ENCODE assay signal across 1 cellular context in the genomic region with DNA sequence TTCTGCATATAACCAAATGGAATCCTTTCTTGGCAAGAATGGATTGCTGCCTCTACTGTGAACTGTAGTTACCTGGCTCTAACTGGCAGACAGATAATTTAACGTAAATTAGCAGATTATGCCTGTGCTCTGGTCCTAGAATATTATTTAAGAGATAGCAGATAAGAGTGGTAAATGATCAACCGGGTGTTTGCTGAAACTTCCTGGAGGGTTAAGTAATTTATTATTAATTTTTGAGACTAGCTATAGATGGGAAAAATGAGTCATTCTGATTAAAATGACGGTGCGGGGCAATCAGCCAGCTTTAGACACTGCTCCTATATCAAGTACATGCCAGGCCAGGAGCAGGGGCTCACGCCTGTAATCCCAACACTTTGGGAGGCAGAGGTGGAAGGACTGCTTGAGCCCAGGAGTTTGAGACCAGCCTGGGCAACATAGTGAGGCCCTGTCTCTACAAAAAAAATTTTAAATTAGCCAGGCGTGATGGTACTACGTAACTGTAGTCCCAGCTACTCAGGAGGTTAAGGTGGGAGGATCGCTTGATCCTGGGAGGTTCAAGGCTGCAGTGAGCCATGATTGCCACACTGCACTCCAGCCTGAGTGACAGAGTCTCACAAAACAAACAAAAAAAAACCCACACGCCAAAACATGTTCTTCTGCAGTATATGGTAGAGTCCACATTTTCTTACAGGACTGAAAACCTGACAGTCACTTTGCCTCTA.
TF ChIP-seq lines count a peak whose summit lies in the region.

No MANE protein-coding gene starts in this region.

TF ChIP-seq in HepG2, 621 proteins besides CTCF, POLR2A, EP300 and RAD21 (continued from another document and continues in another):
- TF ChIP-seq, protein P1, sequence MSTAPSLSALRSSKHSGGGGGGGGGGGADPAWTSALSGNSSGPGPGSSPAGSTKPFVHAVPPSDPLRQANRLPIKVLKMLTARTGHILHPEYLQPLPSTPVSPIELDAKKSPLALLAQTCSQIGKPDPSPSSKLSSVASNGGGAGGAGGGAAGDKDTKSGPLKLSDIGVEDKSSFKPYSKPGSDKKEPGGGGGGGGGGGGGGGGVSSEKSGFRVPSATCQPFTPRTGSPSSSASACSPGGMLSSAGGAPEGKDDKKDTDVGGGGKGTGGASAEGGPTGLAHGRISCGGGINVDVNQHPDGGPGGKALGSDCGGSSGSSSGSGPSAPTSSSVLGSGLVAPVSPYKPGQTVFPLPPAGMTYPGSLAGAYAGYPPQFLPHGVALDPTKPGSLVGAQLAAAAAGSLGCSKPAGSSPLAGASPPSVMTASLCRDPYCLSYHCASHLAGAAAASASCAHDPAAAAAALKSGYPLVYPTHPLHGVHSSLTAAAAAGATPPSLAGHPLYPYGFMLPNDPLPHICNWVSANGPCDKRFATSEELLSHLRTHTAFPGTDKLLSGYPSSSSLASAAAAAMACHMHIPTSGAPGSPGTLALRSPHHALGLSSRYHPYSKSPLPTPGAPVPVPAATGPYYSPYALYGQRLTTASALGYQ (CRISPR knock-in tag; IDR thresholded peaks at IDR 0.05): peak; percentile 72
- TF ChIP-seq, protein P2, sequence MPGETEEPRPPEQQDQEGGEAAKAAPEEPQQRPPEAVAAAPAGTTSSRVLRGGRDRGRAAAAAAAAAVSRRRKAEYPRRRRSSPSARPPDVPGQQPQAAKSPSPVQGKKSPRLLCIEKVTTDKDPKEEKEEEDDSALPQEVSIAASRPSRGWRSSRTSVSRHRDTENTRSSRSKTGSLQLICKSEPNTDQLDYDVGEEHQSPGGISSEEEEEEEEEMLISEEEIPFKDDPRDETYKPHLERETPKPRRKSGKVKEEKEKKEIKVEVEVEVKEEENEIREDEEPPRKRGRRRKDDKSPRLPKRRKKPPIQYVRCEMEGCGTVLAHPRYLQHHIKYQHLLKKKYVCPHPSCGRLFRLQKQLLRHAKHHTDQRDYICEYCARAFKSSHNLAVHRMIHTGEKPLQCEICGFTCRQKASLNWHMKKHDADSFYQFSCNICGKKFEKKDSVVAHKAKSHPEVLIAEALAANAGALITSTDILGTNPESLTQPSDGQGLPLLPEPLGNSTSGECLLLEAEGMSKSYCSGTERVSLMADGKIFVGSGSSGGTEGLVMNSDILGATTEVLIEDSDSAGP (CRISPR knock-in tag; IDR thresholded peaks at IDR 0.05; ENCODE audit: borderline replicate concordance): 0 out of 2 replicates have a peak, but pooled peaks have one; percentile 12
- TF ChIP-seq, protein P3, sequence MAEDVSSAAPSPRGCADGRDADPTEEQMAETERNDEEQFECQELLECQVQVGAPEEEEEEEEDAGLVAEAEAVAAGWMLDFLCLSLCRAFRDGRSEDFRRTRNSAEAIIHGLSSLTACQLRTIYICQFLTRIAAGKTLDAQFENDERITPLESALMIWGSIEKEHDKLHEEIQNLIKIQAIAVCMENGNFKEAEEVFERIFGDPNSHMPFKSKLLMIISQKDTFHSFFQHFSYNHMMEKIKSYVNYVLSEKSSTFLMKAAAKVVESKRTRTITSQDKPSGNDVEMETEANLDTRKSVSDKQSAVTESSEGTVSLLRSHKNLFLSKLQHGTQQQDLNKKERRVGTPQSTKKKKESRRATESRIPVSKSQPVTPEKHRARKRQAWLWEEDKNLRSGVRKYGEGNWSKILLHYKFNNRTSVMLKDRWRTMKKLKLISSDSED (CRISPR knock-in tag; IDR thresholded peaks at IDR 0.05): no peak
- TF ChIP-seq, protein P4, sequence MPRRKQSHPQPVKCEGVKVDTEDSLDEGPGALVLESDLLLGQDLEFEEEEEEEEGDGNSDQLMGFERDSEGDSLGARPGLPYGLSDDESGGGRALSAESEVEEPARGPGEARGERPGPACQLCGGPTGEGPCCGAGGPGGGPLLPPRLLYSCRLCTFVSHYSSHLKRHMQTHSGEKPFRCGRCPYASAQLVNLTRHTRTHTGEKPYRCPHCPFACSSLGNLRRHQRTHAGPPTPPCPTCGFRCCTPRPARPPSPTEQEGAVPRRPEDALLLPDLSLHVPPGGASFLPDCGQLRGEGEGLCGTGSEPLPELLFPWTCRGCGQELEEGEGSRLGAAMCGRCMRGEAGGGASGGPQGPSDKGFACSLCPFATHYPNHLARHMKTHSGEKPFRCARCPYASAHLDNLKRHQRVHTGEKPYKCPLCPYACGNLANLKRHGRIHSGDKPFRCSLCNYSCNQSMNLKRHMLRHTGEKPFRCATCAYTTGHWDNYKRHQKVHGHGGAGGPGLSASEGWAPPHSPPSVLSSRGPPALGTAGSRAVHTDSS (CRISPR knock-in tag; conservative IDR thresholded peaks at IDR 0.05): no peak
- TF ChIP-seq YEATS4 (CRISPR knock-in tag; IDR thresholded peaks at IDR 0.05; ENCODE audit: borderline replicate concordance): peak; percentile 81; the same call in 1 of the 2 replicates
- no peak for TF ChIP-seq AGO1 (IDR thresholded peaks at IDR 0.05; ENCODE audit: low read depth, low read length, poor library complexity, severe bottlenecking)
- TF ChIP-seq TOE1 (CRISPR knock-in tag; IDR thresholded peaks at IDR 0.05): 0 out of 2 replicates have a peak, but pooled peaks have one; percentile 45
- peak; percentile 85 for TF ChIP-seq FOXO1 (CRISPR knock-in tag; IDR thresholded peaks at IDR 0.05)
- no peak for TF ChIP-seq TRIM24 (CRISPR knock-in tag; IDR thresholded peaks at IDR 0.05)
- TF ChIP-seq, protein P5, sequence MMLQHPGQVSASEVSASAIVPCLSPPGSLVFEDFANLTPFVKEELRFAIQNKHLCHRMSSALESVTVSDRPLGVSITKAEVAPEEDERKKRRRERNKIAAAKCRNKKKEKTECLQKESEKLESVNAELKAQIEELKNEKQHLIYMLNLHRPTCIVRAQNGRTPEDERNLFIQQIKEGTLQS (CRISPR knock-in tag; IDR thresholded peaks at IDR 0.05): peak; percentile 74; the same call in 1 of the 2 replicates
- TF ChIP-seq TP53 (CRISPR knock-in tag; conservative IDR thresholded peaks at IDR 0.05): peak; percentile 94
- peak; percentile 60; the same call in 1 of the 2 replicates for TF ChIP-seq SOX5 (CRISPR knock-in tag; IDR thresholded peaks at IDR 0.05; ENCODE audit: borderline replicate concordance)
- TF ChIP-seq ZBTB7A (CRISPR knock-in tag; IDR thresholded peaks at IDR 0.05): no peak
- TF ChIP-seq, protein P6, sequence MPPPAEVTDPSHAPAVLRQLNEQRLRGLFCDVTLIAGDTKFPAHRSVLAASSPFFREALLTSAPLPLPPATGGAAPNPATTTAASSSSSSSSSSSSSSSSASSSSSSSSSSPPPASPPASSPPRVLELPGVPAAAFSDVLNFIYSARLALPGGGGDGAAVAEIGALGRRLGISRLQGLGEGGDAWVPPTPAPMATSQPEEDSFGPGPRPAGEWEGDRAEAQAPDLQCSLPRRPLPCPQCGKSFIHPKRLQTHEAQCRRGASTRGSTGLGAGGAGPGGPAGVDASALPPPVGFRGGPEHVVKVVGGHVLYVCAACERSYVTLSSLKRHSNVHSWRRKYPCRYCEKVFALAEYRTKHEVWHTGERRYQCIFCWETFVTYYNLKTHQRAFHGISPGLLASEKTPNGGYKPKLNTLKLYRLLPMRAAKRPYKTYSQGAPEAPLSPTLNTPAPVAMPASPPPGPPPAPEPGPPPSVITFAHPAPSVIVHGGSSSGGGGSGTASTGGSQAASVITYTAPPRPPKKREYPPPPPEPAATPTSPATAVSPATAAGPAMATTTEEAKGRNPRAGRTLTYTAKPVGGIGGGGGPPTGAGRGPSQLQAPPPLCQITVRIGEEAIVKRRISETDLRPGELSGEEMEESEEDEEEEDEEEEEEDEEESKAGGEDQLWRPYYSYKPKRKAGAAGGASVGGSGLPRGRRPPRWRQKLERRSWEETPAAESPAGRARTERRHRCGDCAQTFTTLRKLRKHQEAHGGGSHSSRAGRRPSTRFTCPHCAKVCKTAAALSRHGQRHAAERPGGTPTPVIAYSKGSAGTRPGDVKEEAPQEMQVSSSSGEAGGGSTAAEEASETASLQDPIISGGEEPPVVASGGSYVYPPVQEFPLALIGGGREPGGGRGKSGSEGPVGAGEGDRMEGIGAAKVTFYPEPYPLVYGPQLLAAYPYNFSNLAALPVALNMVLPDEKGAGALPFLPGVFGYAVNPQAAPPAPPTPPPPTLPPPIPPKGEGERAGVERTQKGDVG (CRISPR knock-in tag; IDR thresholded peaks at IDR 0.05; ENCODE audit: borderline replicate concordance): 0 out of 2 replicates have a peak, but pooled peaks have one; percentile 37
- TF ChIP-seq, protein P7, sequence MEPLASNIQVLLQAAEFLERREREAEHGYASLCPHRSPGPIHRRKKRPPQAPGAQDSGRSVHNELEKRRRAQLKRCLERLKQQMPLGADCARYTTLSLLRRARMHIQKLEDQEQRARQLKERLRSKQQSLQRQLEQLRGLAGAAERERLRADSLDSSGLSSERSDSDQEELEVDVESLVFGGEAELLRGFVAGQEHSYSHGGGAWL (CRISPR knock-in tag; IDR thresholded peaks at IDR 0.05): 0 out of 2 replicates have a peak, but pooled peaks have one; percentile 26
- TF ChIP-seq NR1H2 (CRISPR knock-in tag; IDR thresholded peaks at IDR 0.05; ENCODE audit: borderline replicate concordance, low read depth): no peak
- peak; percentile 86; the same call in 1 of the 2 replicates for TF ChIP-seq ZNF614 (CRISPR knock-in tag; IDR thresholded peaks at IDR 0.05; ENCODE audit: borderline replicate concordance)
- peak; percentile 89 for TF ChIP-seq SMAD3 (CRISPR knock-in tag; IDR thresholded peaks at IDR 0.05)
- TF ChIP-seq ZNF878 (CRISPR knock-in tag; IDR thresholded peaks at IDR 0.05): 0 out of 2 replicates have a peak, but pooled peaks have one; percentile 38
- TF ChIP-seq, protein P8, sequence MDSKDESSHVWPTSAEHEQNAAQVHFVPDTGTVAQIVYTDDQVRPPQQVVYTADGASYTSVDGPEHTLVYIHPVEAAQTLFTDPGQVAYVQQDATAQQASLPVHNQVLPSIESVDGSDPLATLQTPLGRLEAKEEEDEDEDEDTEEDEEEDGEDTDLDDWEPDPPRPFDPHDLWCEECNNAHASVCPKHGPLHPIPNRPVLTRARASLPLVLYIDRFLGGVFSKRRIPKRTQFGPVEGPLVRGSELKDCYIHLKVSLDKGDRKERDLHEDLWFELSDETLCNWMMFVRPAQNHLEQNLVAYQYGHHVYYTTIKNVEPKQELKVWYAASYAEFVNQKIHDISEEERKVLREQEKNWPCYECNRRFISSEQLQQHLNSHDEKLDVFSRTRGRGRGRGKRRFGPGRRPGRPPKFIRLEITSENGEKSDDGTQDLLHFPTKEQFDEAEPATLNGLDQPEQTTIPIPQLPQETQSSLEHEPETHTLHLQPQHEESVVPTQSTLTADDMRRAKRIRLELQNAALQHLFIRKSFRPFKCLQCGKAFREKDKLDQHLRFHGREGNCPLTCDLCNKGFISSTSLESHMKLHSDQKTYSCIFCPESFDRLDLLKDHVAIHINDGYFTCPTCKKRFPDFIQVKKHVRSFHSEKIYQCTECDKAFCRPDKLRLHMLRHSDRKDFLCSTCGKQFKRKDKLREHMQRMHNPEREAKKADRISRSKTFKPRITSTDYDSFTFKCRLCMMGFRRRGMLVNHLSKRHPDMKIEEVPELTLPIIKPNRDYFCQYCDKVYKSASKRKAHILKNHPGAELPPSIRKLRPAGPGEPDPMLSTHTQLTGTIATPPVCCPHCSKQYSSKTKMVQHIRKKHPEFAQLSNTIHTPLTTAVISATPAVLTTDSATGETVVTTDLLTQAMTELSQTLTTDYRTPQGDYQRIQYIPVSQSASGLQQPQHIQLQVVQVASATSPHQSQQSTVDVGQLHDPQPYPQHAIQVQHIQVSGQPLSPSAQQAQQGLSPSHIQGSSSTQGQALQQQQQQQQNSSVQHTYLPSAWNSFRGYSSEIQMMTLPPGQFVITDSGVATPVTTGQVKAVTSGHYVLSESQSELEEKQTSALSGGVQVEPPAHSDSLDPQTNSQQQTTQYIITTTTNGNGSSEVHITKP (CRISPR knock-in tag; IDR thresholded peaks at IDR 0.05; ENCODE audit: low read depth): peak; percentile 97
- TF ChIP-seq ZNF746 (CRISPR knock-in tag; IDR thresholded peaks at IDR 0.05): peak; percentile 73
- TF ChIP-seq ZNF263 (CRISPR knock-in tag; IDR thresholded peaks at IDR 0.05): peak; percentile 89
- TF ChIP-seq, protein P9, sequence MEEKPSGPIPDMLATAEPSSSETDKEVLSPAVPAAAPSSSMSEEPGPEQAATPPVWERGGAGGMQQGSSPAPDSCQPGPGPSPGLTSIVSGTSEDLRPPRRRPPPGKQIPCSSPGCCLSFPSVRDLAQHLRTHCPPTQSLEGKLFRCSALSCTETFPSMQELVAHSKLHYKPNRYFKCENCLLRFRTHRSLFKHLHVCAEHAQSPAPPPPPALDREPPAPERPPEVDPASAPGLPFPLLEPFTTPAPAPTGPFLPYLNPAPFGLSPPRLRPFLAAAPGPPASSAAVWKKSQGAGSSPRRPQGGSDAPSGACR (CRISPR knock-in tag; IDR thresholded peaks at IDR 0.05): peak; percentile 88; the same call in 1 of the 2 replicates
- peak; percentile 88 for TF ChIP-seq ZNF792 (CRISPR knock-in tag; IDR thresholded peaks at IDR 0.05)
- peak; percentile 88; the same call in 1 of the 2 replicates for TF ChIP-seq NCOR1 (IDR thresholded peaks at IDR 0.05; ENCODE audit: borderline replicate concordance, low read length)
- TF ChIP-seq ZNF3 (CRISPR knock-in tag; IDR thresholded peaks at IDR 0.05): peak; percentile 90
- TF ChIP-seq MED1 (CRISPR knock-in tag; IDR thresholded peaks at IDR 0.05): peak; percentile 94
- TF ChIP-seq MBD4 (IDR thresholded peaks at IDR 0.05; ENCODE audit: borderline replicate concordance, low read length): peak; percentile 38; the same call in 1 of the 2 replicates
- TF ChIP-seq ZNF33B (CRISPR knock-in tag; IDR thresholded peaks at IDR 0.05): peak; percentile 82; the same call in 1 of the 2 replicates
- TF ChIP-seq ZNF839 (CRISPR knock-in tag; IDR thresholded peaks at IDR 0.05; ENCODE audit: borderline replicate concordance): no peak; the same call in 1 of the 2 replicates
- no peak for TF ChIP-seq ZFP41 (CRISPR knock-in tag; IDR thresholded peaks at IDR 0.05; ENCODE audit: borderline replicate concordance)
- TF ChIP-seq RFX3 (CRISPR knock-in tag; IDR thresholded peaks at IDR 0.05): no peak
- no peak for TF ChIP-seq ZNF567 (CRISPR knock-in tag; IDR thresholded peaks at IDR 0.05; ENCODE audit: borderline replicate concordance)
- peak; percentile 54; the same call in 1 of the 2 replicates for TF ChIP-seq ZFX (CRISPR knock-in tag; IDR thresholded peaks at IDR 0.05; ENCODE audit: low read depth)
- TF ChIP-seq RBAK (CRISPR knock-in tag; IDR thresholded peaks at IDR 0.05): peak; percentile 65; the same call in 1 of the 2 replicates
- TF ChIP-seq GLI4 (CRISPR knock-in tag; IDR thresholded peaks at IDR 0.05; ENCODE audit: borderline replicate concordance): peak; percentile 38; the same call in 1 of the 2 replicates
- no peak for TF ChIP-seq ZNF224 (CRISPR knock-in tag; IDR thresholded peaks at IDR 0.05)
- TF ChIP-seq DNMT1 (CRISPR knock-in tag; IDR thresholded peaks at IDR 0.05): no peak
- TF ChIP-seq PLRG1 (conservative IDR thresholded peaks at IDR 0.05): no peak
- no peak for TF ChIP-seq HNRNPH1 (optimal IDR thresholded peaks at IDR 0.05; ENCODE audit: low read depth, low read length)
